In genomic region chr2:171522804-171523338, GRCh38 we compare ENCODE assay signal across 1 cellular context.
TF ChIP-seq lines count a peak whose summit lies in the region.

No MANE protein-coding gene starts in this region.

TF ChIP-seq in IMR-90, 13 proteins besides CTCF, POLR2A, EP300 and RAD21 (continued from another document):
- no peak for TF ChIP-seq MAZ (IDR thresholded peaks at IDR 0.05; ENCODE audit: borderline replicate concordance, low read depth, low read length)
